24 cellular contexts compared by ENCODE assay signal in genomic region chr5:134043793-134044525, GRCh38.
"Had no signal": no experiment of that assay in that cellular context is flagged by ENCODE, and none has a peak within 500 bp of the region (broad histone marks: within the 10 kb centered on the region; RNA-seq: fewer than 3 reads in every experiment).

No MANE protein-coding gene starts in this region.

- DNase-seq: activated B cell treated with CpG ODN at 0.5 μM for 24 hours; activated CD4-positive, alpha-beta T cell treated with anti-CD3 and anti-CD28 coated beads for 4 hours; activated CD8-positive, alpha-beta memory T cell treated with anti-CD3 and anti-CD28 coated beads, Interleukin-2, amount 10 ng/mL, durations not matched to agents 7 days and 5 days; activated CD8-positive, alpha-beta T cell treated with anti-CD3 and anti-CD28 coated beads for 36 hours; activated gamma-delta T cell treated with Interleukin-2 at 50 U/mL for 16 hours; anterior cingulate cortex; body of pancreas; cortex of kidney; erythroblast; foreskin keratinocyte; left colon; retina; sigmoid colon; stimulated activated CD4-positive, alpha-beta T cell treated with anti-CD3 and anti-CD28 coated beads, Interleukin-15, amount 100 ng/mL, for 24 hours; T1000; upper lobe of left lung had no signal

- H3K36me3 ChIP-seq: cardiac muscle cell, sigmoid colon, thoracic aorta, upper lobe of left lung had no signal

- H3K9me3 ChIP-seq: body of pancreas, sigmoid colon, thoracic aorta, upper lobe of left lung had no signal

- H3K27ac Mint-ChIP-seq: activated B cell treated with CpG ODN at 0.5 μM for 24 hours; activated CD8-positive, alpha-beta memory T cell treated with anti-CD3 and anti-CD28 coated beads, Interleukin-2, amount 10 ng/mL, durations not matched to agents 7 days and 5 days; activated CD8-positive, alpha-beta T cell treated with anti-CD3 and anti-CD28 coated beads for 36 hours; memory B cell; progenitor cell of endocrine pancreas; stimulated activated memory B cell treated with anti-CD40 and anti-IgM and Interleukin-4, amounts not matched to agents 10 μg/mL and 1 μg/mL and 100 μg/mL, for 72 hours; T-helper 1 cell treated with Interleukin-12 subunit alpha and Interleukin-12 subunit beta and Interleukin-4 antibody, amounts not matched to agents 30 μg/mL and 1 μg/mL, for 36 hours had no signal

- H3K27me3 Mint-ChIP-seq: activated B cell treated with CpG ODN at 0.5 μM for 24 hours; activated CD8-positive, alpha-beta T cell treated with anti-CD3 and anti-CD28 coated beads for 36 hours; memory B cell; progenitor cell of endocrine pancreas; stimulated activated memory B cell treated with anti-CD40 and anti-IgM and Interleukin-4, amounts not matched to agents 10 μg/mL and 1 μg/mL and 100 μg/mL, for 72 hours had no signal

- H3K4me3 Mint-ChIP-seq: activated B cell treated with CpG ODN at 0.5 μM for 24 hours; activated CD8-positive, alpha-beta memory T cell treated with anti-CD3 and anti-CD28 coated beads, Interleukin-2, amount 10 ng/mL, durations not matched to agents 7 days and 5 days; activated CD8-positive, alpha-beta T cell treated with anti-CD3 and anti-CD28 coated beads for 36 hours; memory B cell; neural crest cell; stimulated activated memory B cell treated with anti-CD40 and anti-IgM and Interleukin-4, amounts not matched to agents 10 μg/mL and 1 μg/mL and 100 μg/mL, for 72 hours; T-helper 1 cell treated with Interleukin-12 subunit alpha and Interleukin-12 subunit beta and Interleukin-4 antibody, amounts not matched to agents 30 μg/mL and 1 μg/mL, for 36 hours had no signal

- H3K36me3 Mint-ChIP-seq: activated CD8-positive, alpha-beta memory T cell treated with anti-CD3 and anti-CD28 coated beads, Interleukin-2, amount 10 ng/mL, durations not matched to agents 7 days and 5 days; memory B cell; stimulated activated memory B cell treated with anti-CD40 and anti-IgM and Interleukin-4, amounts not matched to agents 10 μg/mL and 1 μg/mL and 100 μg/mL, for 72 hours had no signal

- H3K27ac ChIP-seq: body of pancreas, cardiac muscle cell, foreskin keratinocyte, sigmoid colon, thoracic aorta, upper lobe of left lung had no signal

- H3K4me3 ChIP-seq: body of pancreas, cardiac muscle cell, sigmoid colon, smooth muscle cell, thoracic aorta, upper lobe of left lung had no signal

- H3K9me3 Mint-ChIP-seq: activated B cell treated with CpG ODN at 0.5 μM for 24 hours; activated CD8-positive, alpha-beta T cell treated with anti-CD3 and anti-CD28 coated beads for 36 hours; memory B cell; neural crest cell; stimulated activated memory B cell treated with anti-CD40 and anti-IgM and Interleukin-4, amounts not matched to agents 10 μg/mL and 1 μg/mL and 100 μg/mL, for 72 hours; T-helper 1 cell treated with Interleukin-12 subunit alpha and Interleukin-12 subunit beta and Interleukin-4 antibody, amounts not matched to agents 30 μg/mL and 1 μg/mL, for 36 hours had no signal

- H3K4me1 Mint-ChIP-seq: memory B cell had no signal

- ATAC-seq: activated CD8-positive, alpha-beta memory T cell treated with anti-CD3 and anti-CD28 coated beads, Interleukin-2, amount 10 ng/mL, durations not matched to agents 7 days and 5 days; activated CD8-positive, alpha-beta T cell treated with anti-CD3 and anti-CD28 coated beads for 36 hours; body of pancreas; foreskin keratinocyte; left colon; stimulated activated memory B cell treated with anti-CD40 and anti-IgM and Interleukin-4, amounts not matched to agents 10 μg/mL and 1 μg/mL and 100 μg/mL, for 72 hours had no signal

- H3K4me1 ChIP-seq: foreskin keratinocyte, sigmoid colon had no signal

- H3K27me3 ChIP-seq: body of pancreas, cardiac muscle cell, sigmoid colon, upper lobe of left lung had no signal
